ENCODE assay signal across 8 cellular contexts in the genomic region with DNA sequence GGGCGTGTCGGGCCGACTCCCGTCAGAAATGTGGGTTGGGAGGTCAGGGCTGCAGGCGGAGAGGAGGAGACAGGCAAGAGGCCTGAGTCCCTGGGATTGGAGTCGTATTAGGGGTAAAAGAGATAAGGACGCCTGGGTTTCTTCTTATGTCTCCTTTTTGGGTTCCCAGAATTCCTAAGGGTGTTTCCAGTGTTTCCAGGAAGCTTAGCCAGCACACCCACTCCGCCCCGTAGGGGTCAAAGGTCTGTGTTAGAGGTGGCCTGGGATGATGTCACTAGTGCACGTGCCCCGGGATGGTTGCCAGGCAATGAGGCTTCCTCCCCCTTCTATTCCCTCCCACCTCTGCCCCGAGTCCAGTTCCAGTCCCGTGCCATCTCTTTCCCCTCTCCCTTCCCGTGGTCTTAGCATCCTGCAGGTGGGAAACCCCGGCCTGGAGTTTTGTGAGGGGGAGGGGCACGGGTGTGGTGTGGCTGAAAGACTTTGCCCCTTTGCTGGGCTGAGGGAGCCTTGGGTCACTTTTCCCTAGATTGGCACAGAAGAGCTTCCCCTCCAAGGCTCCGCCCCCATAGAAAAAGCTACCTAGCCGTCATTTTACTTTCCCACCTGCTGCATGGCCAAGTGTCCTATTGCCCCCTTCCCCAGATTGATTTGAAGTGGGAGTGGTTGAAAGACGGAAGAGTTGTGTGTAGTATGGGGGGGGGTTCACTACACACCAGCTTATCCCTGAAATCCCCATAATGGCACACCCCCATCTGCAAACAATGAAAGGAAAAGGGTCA. TPM values are rescaled to one million over a fixed set of nuclear protein-coding genes. Genes with fewer than 3 reads are reported as not detected.
A peak's percentile ranks its signal among the peaks of the same experiment; 100 is the strongest.
DNase-seq lines count a peak whose midpoint lies in the region; ATAC-seq, FAIRE-seq and TF ChIP-seq lines count a peak whose summit lies in the region.

No MANE protein-coding gene starts in this region.

- H4K20me1 ChIP-seq in astrocyte (ENCODE audit: insufficient read depth, low read length) = peaks cover 31% of the 10 kb centered on the region

- H3K27me3 ChIP-seq in astrocyte (ENCODE audit: insufficient read depth, low read length) = no peaks in the 10 kb centered on the region
- no peaks in the 10 kb centered on the region for H3K27me3 ChIP-seq in right atrium auricular region

- peaks cover 42% of the 10 kb centered on the region for H3K4me1 Mint-ChIP-seq in astrocyte (ENCODE audit: low read depth, unreplicated experiment)

- TF ChIP-seq CTCF in GM10266 (IDR thresholded peaks at IDR 0.05; ENCODE audit: control insufficient read depth, insufficient read depth, low read depth, missing control alignments) (no peak), astrocyte (IDR thresholded peaks at IDR 0.05; ENCODE audit: insufficient read depth, low read depth, low read length) (no peak), right atrium auricular region (IDR thresholded peaks at IDR 0.05) (no peak)

- peak overlapping the region; percentile 100 for H3K4me2 ChIP-seq in astrocyte (ENCODE audit: low read length)

- ATAC-seq in HG03432 (IDR thresholded peaks at IDR 0.05; ENCODE audit: unreplicated experiment) = no peak

- H3K4me1 ChIP-seq in astrocyte (ENCODE audit: insufficient read depth, low read length) = peaks cover 55% of the 10 kb centered on the region
- peaks cover 0 to 67% of the 10 kb centered on the region in 2 donors for H3K4me1 ChIP-seq in right atrium auricular region

- peaks cover 25% of the 10 kb centered on the region for H3K79me2 ChIP-seq in astrocyte (ENCODE audit: insufficient read depth, low read length)

- peak overlapping the region; percentile 95 for H3K4me3 Mint-ChIP-seq in astrocyte (ENCODE audit: unreplicated experiment)

- H3K27ac Mint-ChIP-seq in astrocyte (ENCODE audit: unreplicated experiment) = peak overlapping the region; percentile 89

- H3K9me3 Mint-ChIP-seq in astrocyte (ENCODE audit: unreplicated experiment) = no peaks in the 10 kb centered on the region

- peaks cover 14% of the 10 kb centered on the region for H3K27me3 Mint-ChIP-seq in astrocyte (ENCODE audit: low read depth, unreplicated experiment)

- H3K36me3 ChIP-seq in astrocyte (ENCODE audit: insufficient read depth, low read length) = no peaks in the 10 kb centered on the region
- H3K36me3 ChIP-seq in right atrium auricular region = no peaks in the 10 kb centered on the region

- peak overlapping the region; percentile 93 for H3K27ac ChIP-seq in astrocyte (ENCODE audit: low read depth, low read length)
- H3K27ac ChIP-seq in right atrium auricular region = peak overlapping the region; percentile 99 to 100

- FAIRE-seq in astrocyte (lab: Jason Lieb, UNC) = no peak

- peak; percentile 66 for DNase-seq in GM10266 (ENCODE audit: extremely low spot score)
- DNase-seq in NCI-H1436 (lab: John Stamatoyannopoulos, UW) = peak; percentile 95
- peak; percentile 72 for DNase-seq in SKM-1 treated with dmso at 0.1 percent for 144 hours (lab: John Stamatoyannopoulos, UW; ENCODE audit: unreplicated experiment)
- peak; percentile 85 for DNase-seq in astrocyte (ENCODE audit: low read depth)
- DNase-seq in right atrium auricular region (ENCODE audit: low spot score) = peak; percentile 95
- DNase-seq in pons (ENCODE audit: low spot score) = peak; percentile 67
- no peak for DNase-seq in cerebellar nuclear complex (lab: John Stamatoyannopoulos, UW)

- peak overlapping the region; percentile 82 for H2AFZ ChIP-seq in astrocyte (ENCODE audit: low read depth, low read length)

- peaks cover 4% of the 10 kb centered on the region for H3K36me3 Mint-ChIP-seq in astrocyte (ENCODE audit: low read depth, unreplicated experiment)

- no peaks in the 10 kb centered on the region for H3K9me3 ChIP-seq in astrocyte (ENCODE audit: insufficient read depth, low read depth, low read length)
- no peaks in the 10 kb centered on the region for H3K9me3 ChIP-seq in right atrium auricular region

- H3K9ac ChIP-seq in astrocyte (ENCODE audit: low read length) = peak overlapping the region; percentile 94

- H3K4me3 ChIP-seq in astrocyte (ENCODE audit: insufficient read depth, low read depth, low read length) (peak overlapping the region; percentile 77), right atrium auricular region (peak overlapping the region; percentile 71 to 76)

RNA-seq across cellular contexts. Expression of a gene that starts 2.8 kb away (rescaled TPM):
- total RNA-seq in astrocyte (50.4 and 54.1 TPM in 2 replicates), right atrium auricular region (10 to 100 TPM; 11.0 to 11.1 TPM)

RNA-seq across cellular contexts. Expression of a gene that starts 18.1 kb away (rescaled TPM):
- total RNA-seq in astrocyte = 25.3 and 33.7 TPM in 2 replicates
- 10 to 100 TPM; 42.5 to 53.2 TPM for total RNA-seq in right atrium auricular region

RNA-seq across cellular contexts. Expression of a gene that starts 20.6 kb away (rescaled TPM):
- total RNA-seq in astrocyte = 56.2 and 60.2 TPM in 2 replicates
- 10 to 100 TPM; 77.1 to 85.0 TPM for total RNA-seq in right atrium auricular region

RNA-seq across cellular contexts. Expression of a gene that starts 21.0 kb away (rescaled TPM):
- 19.5 and 21.1 TPM in 2 replicates for total RNA-seq in astrocyte
- 1 to 10 TPM; 5.1 to 6.8 TPM for total RNA-seq in right atrium auricular region

RNA-seq across cellular contexts. Expression of a gene that starts 51.8 kb away (rescaled TPM):
- total RNA-seq in astrocyte (109 and 111 TPM in 2 replicates), right atrium auricular region (10 to 100 TPM; 17.6 to 44.7 TPM)

Comparison
In these comparisons a context has a peak if more than half of its experiments do, and no peak if none do; other contexts are left out.
1. DNase-seq: peak in GM10266 (single experiment), NCI-H1436 (single experiment), SKM-1 treated with dmso at 0.1 percent for 144 hours (single experiment), astrocyte (single experiment), right atrium auricular region (single experiment) and pons (single experiment); none in cerebellar nuclear complex (0 of 2).